ENCODE assay signal across 25 cellular contexts in the genomic region with DNA sequence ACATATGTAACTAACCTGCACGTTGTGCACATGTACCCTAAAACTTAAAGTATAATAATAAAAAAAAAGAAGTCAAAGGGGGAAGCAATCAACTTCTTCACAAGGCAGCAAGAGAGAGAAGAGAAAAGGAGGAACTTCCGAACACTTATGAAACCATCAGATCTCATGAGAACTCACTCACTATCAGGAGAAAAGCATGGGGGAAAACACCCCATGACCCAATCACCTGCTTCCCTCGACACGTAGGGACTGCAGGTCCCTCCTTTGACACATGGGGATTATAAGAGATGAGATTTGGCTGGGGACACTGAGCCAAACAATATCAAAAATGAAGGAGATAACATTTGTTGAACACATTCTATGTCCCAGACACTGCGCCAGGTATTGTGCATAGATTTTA.
"Had no signal": no experiment of that assay in that cellular context is flagged by ENCODE, and none has a peak within 500 bp of the region (broad histone marks: within the 10 kb centered on the region; RNA-seq: fewer than 3 reads in every experiment).

No MANE protein-coding gene starts in this region.

- H3K9me3 ChIP-seq: breast epithelium, colonic mucosa, esophagus muscularis mucosa, gastrocnemius medialis, left ventricle myocardium inferior, pancreas, tibial artery had no signal

- ATAC-seq: activated CD8-positive, alpha-beta T cell treated with anti-CD3 and anti-CD28 coated beads, Interleukin-2, amount 10 ng/mL, durations not matched to agents 7 days and 5 days; activated T-helper 17 cell treated with anti-CD3 and anti-CD28 coated beads, Interleukin-2, amount 50 U/mL, for 72 hours; gastrocnemius medialis; right cardiac atrium had no signal

- H3K27me3 Mint-ChIP-seq: central memory CD8-positive, alpha-beta T cell had no signal

- H3K27ac Mint-ChIP-seq: activated CD8-positive, alpha-beta T cell treated with anti-CD3 and anti-CD28 coated beads, Interleukin-2, amount 10 ng/mL, durations not matched to agents 7 days and 5 days; activated naive CD8-positive, alpha-beta T cell; activated T-helper 17 cell treated with anti-CD3 and anti-CD28 coated beads, Interleukin-2, amount 50 U/mL, for 72 hours; nephron progenitor cell; stimulated activated naive CD8-positive, alpha-beta T cell treated with anti-CD3 and anti-CD28 coated beads, Interleukin-15, Interleukin-2, amounts not matched to agents 100 ng/mL and 50 ng/mL, for 24 hours; T-helper 2 cell treated with Interferon-gamma antibody and Interleukin-4, amounts not matched to agents 5 μg/mL and 100 μg/mL, for 36 hours had no signal

- H3K27me3 ChIP-seq: breast epithelium, colonic mucosa, esophagus muscularis mucosa, gastrocnemius medialis, pancreas, tibial artery had no signal

- H3K4me1 ChIP-seq: breast epithelium, colonic mucosa, esophagus muscularis mucosa, gastrocnemius medialis, left ventricle myocardium inferior, pancreas, tibial artery had no signal

- H3K27ac ChIP-seq: breast epithelium, colonic mucosa, dorsolateral prefrontal cortex, esophagus muscularis mucosa, gastrocnemius medialis, left ventricle myocardium inferior, pancreas, tibial artery, WERI-Rb-1 had no signal

- H3K4me1 Mint-ChIP-seq: activated T-helper 17 cell treated with anti-CD3 and anti-CD28 coated beads, Interleukin-2, amount 50 U/mL, for 72 hours; central memory CD8-positive, alpha-beta T cell; nephron progenitor cell had no signal

- H3K4me3 Mint-ChIP-seq: activated CD8-positive, alpha-beta T cell treated with anti-CD3 and anti-CD28 coated beads, Interleukin-2, amount 10 ng/mL, durations not matched to agents 7 days and 5 days; activated naive CD8-positive, alpha-beta T cell; activated T-helper 17 cell treated with anti-CD3 and anti-CD28 coated beads, Interleukin-2, amount 50 U/mL, for 72 hours; central memory CD8-positive, alpha-beta T cell; nephron progenitor cell; stimulated activated naive CD8-positive, alpha-beta T cell treated with anti-CD3 and anti-CD28 coated beads, Interleukin-15, Interleukin-2, amounts not matched to agents 100 ng/mL and 50 ng/mL, for 24 hours; T-helper 2 cell treated with Interferon-gamma antibody and Interleukin-4, amounts not matched to agents 5 μg/mL and 100 μg/mL, for 36 hours had no signal

- H3K36me3 ChIP-seq: breast epithelium, colonic mucosa, esophagus muscularis mucosa, gastrocnemius medialis, left ventricle myocardium inferior, pancreas, tibial artery, WERI-Rb-1 had no signal

- DNase-seq: activated CD4-positive, alpha-beta T cell treated with anti-CD3 and anti-CD28 coated beads for 1 hour; activated CD4-positive, alpha-beta T cell treated with anti-CD3 and anti-CD28 coated beads, Interleukin-2, amount 50 U/mL, for 1 hour; activated CD8-positive, alpha-beta T cell treated with anti-CD3 and anti-CD28 coated beads, Interleukin-2, amount 10 ng/mL, durations not matched to agents 7 days and 5 days; activated naive CD4-positive, alpha-beta T cell; activated T-cell treated with anti-CD3 and anti-CD28 coated beads, Interleukin-2, amount 50 U/mL, for 1 hour; colonic mucosa; dorsolateral prefrontal cortex; gastrocnemius medialis; hippocampal formation; left ventricle myocardium inferior; midbrain; nephron progenitor cell; pancreas; right cardiac atrium; stimulated activated CD4-positive, alpha-beta T cell treated with anti-CD3 and anti-CD28 coated beads, Interleukin-4, amount 100 ng/mL, for 24 hours; tibial artery; WERI-Rb-1 had no signal

- H3K4me3 ChIP-seq: breast epithelium, colonic mucosa, dorsolateral prefrontal cortex, esophagus muscularis mucosa, gastrocnemius medialis, left ventricle myocardium inferior, pancreas, tibial artery had no signal

- H3K36me3 Mint-ChIP-seq: activated naive CD8-positive, alpha-beta T cell had no signal

- H3K9me3 Mint-ChIP-seq: activated T-helper 17 cell treated with anti-CD3 and anti-CD28 coated beads, Interleukin-2, amount 50 U/mL, for 72 hours; central memory CD8-positive, alpha-beta T cell; stimulated activated naive CD8-positive, alpha-beta T cell treated with anti-CD3 and anti-CD28 coated beads, Interleukin-15, Interleukin-2, amounts not matched to agents 100 ng/mL and 50 ng/mL, for 24 hours; T-helper 2 cell treated with Interferon-gamma antibody and Interleukin-4, amounts not matched to agents 5 μg/mL and 100 μg/mL, for 36 hours had no signal

- FAIRE-seq: pancreas, TTC549 had no signal
